1 cellular context compared by ENCODE assay signal in genomic region chr20:53678990-53679596, GRCh38.
TF ChIP-seq lines count a peak whose summit lies in the region.

No MANE protein-coding gene starts in this region.

TF ChIP-seq in GM23338, 12 proteins besides CTCF, POLR2A, EP300 and RAD21 (continued from another document):
- no peak for TF ChIP-seq ZNF114 (CRISPR knock-in tag; IDR thresholded peaks at IDR 0.05)
- TF ChIP-seq NANOG (IDR thresholded peaks at IDR 0.05; ENCODE audit: borderline replicate concordance) = no peak
- TF ChIP-seq EZH2 (IDR thresholded peaks at IDR 0.05; ENCODE audit: low read depth, unreplicated experiment) = no peak
- TF ChIP-seq, protein P1, sequence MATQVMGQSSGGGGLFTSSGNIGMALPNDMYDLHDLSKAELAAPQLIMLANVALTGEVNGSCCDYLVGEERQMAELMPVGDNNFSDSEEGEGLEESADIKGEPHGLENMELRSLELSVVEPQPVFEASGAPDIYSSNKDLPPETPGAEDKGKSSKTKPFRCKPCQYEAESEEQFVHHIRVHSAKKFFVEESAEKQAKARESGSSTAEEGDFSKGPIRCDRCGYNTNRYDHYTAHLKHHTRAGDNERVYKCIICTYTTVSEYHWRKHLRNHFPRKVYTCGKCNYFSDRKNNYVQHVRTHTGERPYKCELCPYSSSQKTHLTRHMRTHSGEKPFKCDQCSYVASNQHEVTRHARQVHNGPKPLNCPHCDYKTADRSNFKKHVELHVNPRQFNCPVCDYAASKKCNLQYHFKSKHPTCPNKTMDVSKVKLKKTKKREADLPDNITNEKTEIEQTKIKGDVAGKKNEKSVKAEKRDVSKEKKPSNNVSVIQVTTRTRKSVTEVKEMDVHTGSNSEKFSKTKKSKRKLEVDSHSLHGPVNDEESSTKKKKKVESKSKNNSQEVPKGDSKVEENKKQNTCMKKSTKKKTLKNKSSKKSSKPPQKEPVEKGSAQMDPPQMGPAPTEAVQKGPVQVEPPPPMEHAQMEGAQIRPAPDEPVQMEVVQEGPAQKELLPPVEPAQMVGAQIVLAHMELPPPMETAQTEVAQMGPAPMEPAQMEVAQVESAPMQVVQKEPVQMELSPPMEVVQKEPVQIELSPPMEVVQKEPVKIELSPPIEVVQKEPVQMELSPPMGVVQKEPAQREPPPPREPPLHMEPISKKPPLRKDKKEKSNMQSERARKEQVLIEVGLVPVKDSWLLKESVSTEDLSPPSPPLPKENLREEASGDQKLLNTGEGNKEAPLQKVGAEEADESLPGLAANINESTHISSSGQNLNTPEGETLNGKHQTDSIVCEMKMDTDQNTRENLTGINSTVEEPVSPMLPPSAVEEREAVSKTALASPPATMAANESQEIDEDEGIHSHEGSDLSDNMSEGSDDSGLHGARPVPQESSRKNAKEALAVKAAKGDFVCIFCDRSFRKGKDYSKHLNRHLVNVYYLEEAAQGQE (IDR thresholded peaks at IDR 0.05; ENCODE audit: unreplicated experiment) = no peak
- TF ChIP-seq ZNF331 (CRISPR knock-in tag; IDR thresholded peaks at IDR 0.05; ENCODE audit: low read depth) = no peak
- no peak for TF ChIP-seq CREB1 (CRISPR knock-in tag; IDR thresholded peaks at IDR 0.05; ENCODE audit: low read depth)
- TF ChIP-seq POLR2AphosphoS5 (IDR thresholded peaks at IDR 0.05; ENCODE audit: low read depth) = no peak
- no peak for TF ChIP-seq STAT1 (IDR thresholded peaks at IDR 0.05; ENCODE audit: unreplicated experiment)
- no peak for TF ChIP-seq ETS1 (IDR thresholded peaks at IDR 0.05)
- TF ChIP-seq EZH2phosphoT487 (IDR thresholded peaks at IDR 0.05; ENCODE audit: unreplicated experiment) = no peak
- no peak for TF ChIP-seq JUNB (IDR thresholded peaks at IDR 0.05; ENCODE audit: unreplicated experiment)
